20 cellular contexts compared by ENCODE assay signal in the genomic region with DNA sequence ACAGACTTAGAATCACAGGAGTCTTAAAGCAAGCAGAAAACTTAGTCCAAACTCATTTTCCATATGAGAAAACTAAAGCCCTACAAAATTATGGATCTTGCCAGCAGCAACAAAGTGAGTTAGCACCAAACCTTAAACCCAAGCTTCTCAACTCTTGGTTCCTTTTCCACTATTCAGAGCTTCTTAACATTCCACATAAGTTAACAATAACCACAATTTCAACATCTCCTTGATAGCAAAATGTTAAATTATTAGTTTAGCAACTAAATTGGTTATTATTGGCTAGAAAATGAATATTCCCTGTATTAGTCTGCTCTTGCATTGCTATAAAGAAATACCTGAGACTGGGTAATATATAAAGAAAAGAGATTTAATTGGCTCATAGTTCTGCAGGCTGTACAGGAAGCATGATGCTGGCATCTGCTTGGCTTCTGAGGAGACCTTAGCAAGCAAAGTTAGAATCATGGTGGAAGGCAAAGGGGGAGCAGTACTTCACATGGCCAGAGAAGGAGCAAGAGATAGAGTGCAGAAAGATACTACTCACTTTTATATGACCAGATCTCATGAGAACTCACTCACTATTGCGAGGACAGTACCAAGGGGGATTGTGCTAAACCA. TPM values are rescaled to one million over a fixed set of nuclear protein-coding genes. Genes with fewer than 3 reads are reported as not detected.
DNase-seq lines count a peak whose midpoint lies in the region; ATAC-seq and TF ChIP-seq lines count a peak whose summit lies in the region.
"Had no signal": no experiment of that assay in that cellular context is flagged by ENCODE, and none has a peak within 500 bp of the region (broad histone marks: within the 10 kb centered on the region; RNA-seq: fewer than 3 reads in every experiment).

No MANE protein-coding gene starts in this region.

- H3K4me1 ChIP-seq in BE2C (no peaks in the 10 kb centered on the region), GM23338 (ENCODE audit: insufficient read depth) (no peaks in the 10 kb centered on the region), transverse colon (no peaks in the 10 kb centered on the region), Karpas-422 (ENCODE audit: low read length) (no peaks in the 10 kb centered on the region)
- H3K4me1 ChIP-seq: spleen had no signal

- peaks cover 6% of the 10 kb centered on the region; the same call in 1 of the 2 replicates for H3K9me2 ChIP-seq in GM23338 (ENCODE audit: insufficient read depth)
- no peaks in the 10 kb centered on the region for H3K9me2 ChIP-seq in Karpas-422 (replicated peaks; ENCODE audit: insufficient read depth, low read length)

- H4K20me1 ChIP-seq in GM23338 (replicated peaks; ENCODE audit: insufficient read depth) (no peaks in the 10 kb centered on the region), Karpas-422 (ENCODE audit: insufficient read depth, low read depth, low read length) (no peaks in the 10 kb centered on the region)

- H3K27me3 Mint-ChIP-seq in GM23338 (ENCODE audit: insufficient read depth, low read depth, poor library complexity) (no peaks in the 10 kb centered on the region), memory B cell (peaks cover 8% of the 10 kb centered on the region)

- H3K27ac Mint-ChIP-seq in GM23338 (no peak overlapping the region), memory B cell (no peak overlapping the region)
- H3K27ac Mint-ChIP-seq: activated naive CD4-positive, alpha-beta T cell treated with anti-CD3 and anti-CD28 coated beads, Interleukin-2, amount 10 ng/mL, durations not matched to agents 7 days and 5 days; CD4-positive, CD25-positive, alpha-beta regulatory T cell; T-helper 1 cell treated with Interleukin-12 subunit alpha and Interleukin-12 subunit beta and Interleukin-4 antibody, amounts not matched to agents 30 μg/mL and 1 μg/mL, for 36 hours had no signal

- H3K4me2 ChIP-seq in GM23338 (no peak overlapping the region), Karpas-422 (ENCODE audit: low read depth, low read length, poor library complexity, severe bottlenecking) (no peak overlapping the region)

- H3K79me2 ChIP-seq in GM23338 (replicated peaks; ENCODE audit: insufficient read depth) (no peaks in the 10 kb centered on the region), Karpas-422 (ENCODE audit: low read length) (no peaks in the 10 kb centered on the region)

- H3K27ac ChIP-seq in GM23338 (ENCODE audit: low read depth) (no peak overlapping the region), transverse colon (no peak overlapping the region), Karpas-422 (ENCODE audit: low read length) (no peak overlapping the region)
- H3K27ac ChIP-seq: spleen had no signal

- in situ Hi-C loops in astrocyte of the spinal cord (cut with HindIII; ENCODE audit: low sequenced_read_pairs) (no loop called here), transverse colon (cut with MboI; ENCODE audit: low pct_ligation_motif_present in 1 of 4, low pct_unique_long_range_greater_than_20kb in 1 of 4, low sequenced_read_pairs in 3 of 4) (loop anchor here in 2 of 4 donors (25.0 kb wide), 1 partner anchor 451 kb away; no protein-coding TSS in a partner anchor), KBM-7 (cut with MboI; ENCODE audit: low pct_unique_long_range_greater_than_20kb, low sequenced_read_pairs) (loop anchor here (25.0 kb wide), 2 partner anchors 101 to 451 kb away; a partner anchor contains a TSS)

- WGBS in transverse colon (ENCODE audit: low coverage in 1 of 2), 2 donors, result 83 to 89% methylated on average over 1 of the region's 1 CpG

- H3K9me3 Mint-ChIP-seq in GM23338, result peaks cover 17% of the 10 kb centered on the region
- peaks cover 8% of the 10 kb centered on the region for H3K9me3 Mint-ChIP-seq in memory B cell
- H3K9me3 Mint-ChIP-seq: T-helper 1 cell treated with Interleukin-12 subunit alpha and Interleukin-12 subunit beta and Interleukin-4 antibody, amounts not matched to agents 30 μg/mL and 1 μg/mL, for 36 hours had no signal

- ATAC-seq in GM23338, result no peak
- peak; percentile 29 for ATAC-seq in memory B cell (ENCODE audit: low read depth)
- ATAC-seq: activated CD4-positive, CD25-positive, alpha-beta regulatory T cell treated with anti-CD3 and anti-CD28 coated beads, Interleukin-2, amount 50 U/mL, for 24 hours; mucosa of descending colon had no signal

- intact Hi-C loops in transverse colon (cut with DNase I; ENCODE audit: low total_unique reads), result no loop called here

- TF ChIP-seq CTCF in BE2C (IDR thresholded peaks at IDR 0.05; ENCODE audit: low read depth, low read length) (peak; percentile 20), GM23338 (conservative IDR thresholded peaks at IDR 0.05; ENCODE audit: low read depth in 2 of 2) (no peak), astrocyte of the spinal cord (IDR thresholded peaks at IDR 0.05; ENCODE audit: low read depth, low read length) (peak; percentile 25), transverse colon (IDR thresholded peaks at IDR 0.05) (no peak)

- H3K4me3 Mint-ChIP-seq in GM23338 (no peak overlapping the region), memory B cell (no peak overlapping the region)
- H3K4me3 Mint-ChIP-seq: activated naive CD4-positive, alpha-beta T cell treated with anti-CD3 and anti-CD28 coated beads, Interleukin-2, amount 10 ng/mL, durations not matched to agents 7 days and 5 days; CD4-positive, CD25-positive, alpha-beta regulatory T cell; T-helper 1 cell treated with Interleukin-12 subunit alpha and Interleukin-12 subunit beta and Interleukin-4 antibody, amounts not matched to agents 30 μg/mL and 1 μg/mL, for 36 hours had no signal

- H3K36me3 ChIP-seq in BE2C, result no peaks in the 10 kb centered on the region
- H3K36me3 ChIP-seq in GM23338 (ENCODE audit: insufficient read depth), result no peaks in the 10 kb centered on the region
- no peaks in the 10 kb centered on the region for H3K36me3 ChIP-seq in transverse colon
- H3K36me3 ChIP-seq in Karpas-422 (ENCODE audit: insufficient read depth, low read length), result no peaks in the 10 kb centered on the region
- H3K36me3 ChIP-seq: spleen had no signal

- H3K4me1 Mint-ChIP-seq in GM23338 (no peaks in the 10 kb centered on the region), memory B cell (no peaks in the 10 kb centered on the region)
- H3K4me1 Mint-ChIP-seq: activated naive CD4-positive, alpha-beta T cell treated with anti-CD3 and anti-CD28 coated beads, Interleukin-2, amount 10 ng/mL, durations not matched to agents 7 days and 5 days; CD4-positive, CD25-positive, alpha-beta regulatory T cell had no signal

- H3K4me3 ChIP-seq in BE2C (ENCODE audit: low read depth, low read length), result no peak overlapping the region
- H3K4me3 ChIP-seq in GM23338, result no peak overlapping the region
- no peak overlapping the region for H3K4me3 ChIP-seq in astrocyte of the spinal cord (ENCODE audit: low read depth, low read length)
- no peak overlapping the region for H3K4me3 ChIP-seq in transverse colon
- H3K4me3 ChIP-seq in Karpas-422 (ENCODE audit: low read length), result no peak overlapping the region
- H3K4me3 ChIP-seq: mucosa of descending colon, spleen had no signal

- peaks cover 5% of the 10 kb centered on the region; the same call in 2 of the 3 replicates for H3K36me3 Mint-ChIP-seq in GM23338 (ENCODE audit: low read depth)
- peaks cover 5% of the 10 kb centered on the region for H3K36me3 Mint-ChIP-seq in memory B cell
- H3K36me3 Mint-ChIP-seq: activated naive CD4-positive, alpha-beta T cell treated with anti-CD3 and anti-CD28 coated beads, Interleukin-2, amount 10 ng/mL, durations not matched to agents 7 days and 5 days; CD4-positive, CD25-positive, alpha-beta regulatory T cell had no signal

- TF ChIP-seq EP300 in transverse colon (IDR thresholded peaks at IDR 0.05; ENCODE audit: low read depth), result no peak

- H3F3A ChIP-seq in GM23338 (replicated peaks; ENCODE audit: low read depth), result no peaks in the 10 kb centered on the region

- TF ChIP-seq POLR2A in transverse colon (IDR thresholded peaks at IDR 0.05), result no peak

- H3K9ac ChIP-seq in Karpas-422 (ENCODE audit: low read length), result no peak overlapping the region

- H3K9me3 ChIP-seq in BE2C (no peaks in the 10 kb centered on the region), transverse colon (no peaks in the 10 kb centered on the region), Karpas-422 (ENCODE audit: low read length) (no peaks in the 10 kb centered on the region)

- no peak overlapping the region for H2AFZ ChIP-seq in GM23338
- H2AFZ ChIP-seq in Karpas-422 (ENCODE audit: low read length), result no peak overlapping the region

- peaks cover 13% of the 10 kb centered on the region; the same call in 1 of the 2 replicates for H3K27me3 ChIP-seq in BE2C
- no peaks in the 10 kb centered on the region for H3K27me3 ChIP-seq in GM23338 (ENCODE audit: insufficient read depth)
- no peaks in the 10 kb centered on the region for H3K27me3 ChIP-seq in transverse colon
- H3K27me3 ChIP-seq in Karpas-422 (ENCODE audit: low read length), result no peaks in the 10 kb centered on the region

- no peak for DNase-seq in BE2C
- peak; percentile 7 for DNase-seq in GM23338 (ENCODE audit: low spot score)
- peak; percentile 72 for DNase-seq in astrocyte of the spinal cord (ENCODE audit: low read depth, low spot score)
- no peak for DNase-seq in memory B cell (ENCODE audit: low spot score in 2 of 2)
- DNase-seq in transverse colon, result no peak
- DNase-seq in KBM-7, result no peak
- no peak for DNase-seq in GF-D8 (lab: John Stamatoyannopoulos, UW)
- DNase-seq in Karpas-422, result no peak
- DNase-seq: activated CD8-positive, alpha-beta memory T cell treated with anti-CD3 and anti-CD28 coated beads, Interleukin-2, amount 50 U/mL, for 4 hours; activated naive CD4-positive, alpha-beta T cell treated with anti-CD3 and anti-CD28 coated beads, Interleukin-2, amount 10 ng/mL, durations not matched to agents 7 days and 5 days; caudate nucleus; GDM1; mucosa of descending colon; NCI-H2029; NCI-H526; spleen had no signal

RNA-seq across cellular contexts. Expression of a gene that starts 26.2 kb away (rescaled TPM):
- polyA plus RNA-seq in BE2C (2012; ENCODE audit: insufficient read depth, insufficient read length, low read depth), result 9.6 TPM
- total RNA-seq in GM23338 (2014; rRNA removed; shearing (Covaris generic)), result 24.6 and 27.2 TPM in 2 replicates
- polyA plus RNA-seq in GM23338 (2016; fragmentation: Nextera tagmentation; extraction: Ambion mirVana), result 7.4 and 7.8 TPM in 2 replicates
- 10 to 100 TPM in 3 of 4 donors, 1 to 10 TPM in 1; 9.1 to 12.7 (median 10.7) TPM for total RNA-seq in transverse colon
- 3.1 and 10.8 TPM in 2 replicates for total RNA-seq in Karpas-422 (2014; rRNA removed; shearing (Covaris generic); ENCODE audit: low replicate concordance)

RNA-seq across cellular contexts. Expression of a gene that starts 58.1 kb away (rescaled TPM):
- polyA plus RNA-seq in BE2C (2012; ENCODE audit: insufficient read depth, insufficient read length, low read depth), result 1.4 TPM
- total RNA-seq in GM23338 (2014; rRNA removed; shearing (Covaris generic)), result 0.52 TPM in 1 of 2 replicates, not detected in the other
- 0.63 and 0.94 TPM in 2 replicates for polyA plus RNA-seq in GM23338 (2016; fragmentation: Nextera tagmentation; extraction: Ambion mirVana)
- total RNA-seq in transverse colon, result 1 to 10 TPM in 1 of 4 donors, under 1 TPM in 1, not detected in 2; 0.41 to 2.7 TPM
- total RNA-seq in Karpas-422 (2014; rRNA removed; shearing (Covaris generic); ENCODE audit: low replicate concordance), result not detected in 2 replicates
- total RNA-seq: RPMI7951 had no signal

RNA-seq across cellular contexts. Expression of a gene that starts 58.2 kb away (rescaled TPM):
- not detected for polyA plus RNA-seq in BE2C (2012; ENCODE audit: insufficient read depth, insufficient read length, low read depth)
- total RNA-seq in GM23338 (2014; rRNA removed; shearing (Covaris generic)), result 1.7 and 2.5 TPM in 2 replicates
- polyA plus RNA-seq in GM23338 (2016; fragmentation: Nextera tagmentation; extraction: Ambion mirVana), result 1.1 and 1.9 TPM in 2 replicates
- total RNA-seq in transverse colon, result 10 to 100 TPM in 1 of 4 donors, 1 to 10 TPM in 3; 1.6 to 12.1 (median 2.5) TPM
- not detected in 2 replicates for total RNA-seq in Karpas-422 (2014; rRNA removed; shearing (Covaris generic); ENCODE audit: low replicate concordance)
- total RNA-seq: CD4-positive, CD25-positive, alpha-beta regulatory T cell; RPMI7951 had no signal
- polyA plus RNA-seq: CD4-positive, CD25-positive, alpha-beta regulatory T cell had no signal

Comparison
In these comparisons a context has a peak if more than half of its experiments do, and no peak if none do; other contexts are left out.
1. DNase-seq: peak in GM23338 (single experiment) and astrocyte of the spinal cord (single experiment); none in BE2C (single experiment), memory B cell (0 of 2), transverse colon (single experiment), KBM-7 (single experiment), GF-D8 (single experiment) and Karpas-422 (single experiment).
2. CTCF ChIP-seq: peak in BE2C (single experiment) and astrocyte of the spinal cord (single experiment); none in GM23338 (0 of 2) and transverse colon (0 of 5).